Comparison of ENCODE assay signal across 8 cellular contexts in genomic region chr11:111601979-111602864, GRCh38. TPM values are rescaled to one million over a fixed set of nuclear protein-coding genes. Genes with fewer than 3 reads are reported as not detected.
DNase-seq lines count a peak whose midpoint lies in the region; ATAC-seq and TF ChIP-seq lines count a peak whose summit lies in the region.

SIK2 (plus strand) TSS chr11:111602449; CDS start chr11:111602564, 115 bp downstream.

- H3K79me2 ChIP-seq in hepatocyte = peaks cover 48% of the 10 kb centered on the region

- no peaks in the 10 kb centered on the region for H3K9me2 ChIP-seq in hepatocyte (replicated peaks; ENCODE audit: insufficient read depth)

- H3K4me1 ChIP-seq in hepatocyte (ENCODE audit: insufficient read depth) = peaks cover 6% of the 10 kb centered on the region

- H4K20me1 ChIP-seq in hepatocyte (ENCODE audit: insufficient read depth, poor library complexity, severe bottlenecking) = peaks cover 31% of the 10 kb centered on the region

- H3K4me2 ChIP-seq in hepatocyte = peak within 1 kb of the TSS; percentile 85

- 2% methylated on average over 50 of the region's 100 CpGs for WGBS in hepatocyte (ENCODE audit: low lambda C conversion rate, missing lambda C conversion rate)

- H2AFZ ChIP-seq in hepatocyte = peak within 1 kb of the TSS; percentile 85

- peak; percentile 88 for ATAC-seq in GM18502 (IDR thresholded peaks at IDR 0.05; ENCODE audit: poor library complexity, unreplicated experiment)
- ATAC-seq in HG02943 (IDR thresholded peaks at IDR 0.05; ENCODE audit: low read depth, unreplicated experiment) = peak; percentile 75

- in situ Hi-C loops in astrocyte of the cerebellum (cut with HindIII; ENCODE audit: low sequenced_read_pairs) = no loop called here

- H3K9me3 ChIP-seq in hepatocyte (ENCODE audit: low read depth) = no peaks in the 10 kb centered on the region

- H3K4me3 ChIP-seq in astrocyte of the cerebellum (ENCODE audit: low read depth, low read length) (peak within 1 kb of the TSS; percentile 88), hepatocyte (peak within 1 kb of the TSS; percentile 88)

- no peaks in the 10 kb centered on the region for H3K27me3 ChIP-seq in hepatocyte

- TF ChIP-seq CTCF in astrocyte of the cerebellum (IDR thresholded peaks at IDR 0.05; ENCODE audit: low read depth, low read length, missing control alignments) (peak; percentile 93), hepatocyte (IDR thresholded peaks at IDR 0.05; ENCODE audit: poor library complexity) (peak; percentile 85)

- H3K36me3 ChIP-seq in hepatocyte (replicated peaks; ENCODE audit: insufficient read depth, low read depth) = no peaks in the 10 kb centered on the region

- DNase-seq in NCI-H1694 treated with DMSO at 0.1 percent for 48 hours (lab: John Stamatoyannopoulos, UW) (peak; percentile 59), T-helper 22 cell (ENCODE audit: low read depth) (peak; percentile 89), astrocyte of the cerebellum (ENCODE audit: low read depth) (peak; percentile 89), hepatocyte (ENCODE audit: low spot score) (peak; percentile 99), retina (peak; percentile 96), OCI-M2 (lab: John Stamatoyannopoulos, UW; ENCODE audit: unreplicated experiment) (no peak)

- peak within 1 kb of the TSS; percentile 99 for H3K27ac ChIP-seq in hepatocyte

RNA-seq across cellular contexts. Expression of gene SIK2, which starts in this region (rescaled TPM):
- total RNA-seq in hepatocyte = 20.5 and 22.2 TPM in 2 replicates
- 3.1 and 3.2 TPM in 2 replicates for polyA plus RNA-seq in hepatocyte
